12 cellular contexts compared by ENCODE assay signal in the genomic region with DNA sequence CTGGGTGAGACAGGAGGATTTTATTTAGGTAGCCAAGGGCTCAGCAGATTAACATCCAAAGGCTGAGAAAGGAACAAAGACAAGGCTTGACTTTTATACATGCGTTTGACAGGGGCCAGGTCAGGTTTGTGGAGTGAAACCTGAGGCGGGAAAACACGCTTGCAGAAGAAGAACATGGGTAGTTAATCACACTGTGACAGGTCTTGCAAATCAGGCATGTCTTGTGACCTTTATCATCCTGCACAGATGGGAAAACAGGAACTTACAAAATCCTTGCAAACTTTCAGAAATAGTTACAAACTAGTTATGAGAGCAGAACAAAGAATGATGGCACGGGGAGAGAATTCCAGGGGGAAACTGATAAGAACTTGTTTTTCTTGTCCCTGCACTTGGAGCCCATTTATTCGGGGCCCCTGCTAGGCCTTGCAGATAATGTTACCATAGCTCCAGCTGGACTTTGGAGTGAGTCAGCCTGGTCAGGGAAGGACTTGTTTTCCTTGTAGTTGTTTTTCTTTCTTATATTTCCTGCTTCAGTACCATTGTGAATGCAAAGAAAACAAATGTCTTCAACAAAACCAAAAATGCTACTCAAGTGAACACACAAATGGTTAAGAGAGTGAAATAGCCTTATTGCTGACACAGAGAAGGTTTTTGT.
A peak's percentile ranks its signal among the peaks of the same experiment; 100 is the strongest.
DNase-seq lines count a peak whose midpoint lies in the region; ATAC-seq and TF ChIP-seq lines count a peak whose summit lies in the region.
"Had no signal": no experiment of that assay in that cellular context is flagged by ENCODE, and none has a peak within 500 bp of the region (broad histone marks: within the 10 kb centered on the region; RNA-seq: fewer than 3 reads in every experiment).

No MANE protein-coding gene starts in this region.

- peaks cover 20% of the 10 kb centered on the region for H3K4me1 Mint-ChIP-seq in progenitor cell of endocrine pancreas (ENCODE audit: low read depth)
- no peaks in the 10 kb centered on the region for H3K4me1 Mint-ChIP-seq in naive thymus-derived CD8-positive, alpha-beta T cell
- H3K4me1 Mint-ChIP-seq: stimulated activated effector memory CD8-positive, alpha-beta T cell treated with anti-CD3 and anti-CD28 coated beads, Interleukin-12 subunit alpha, Interleukin-12 subunit beta, amount 100 ng/mL, for 72 hours had no signal

- H3K4me3 Mint-ChIP-seq in progenitor cell of endocrine pancreas (ENCODE audit: low read depth): peak overlapping the region; percentile 61
- H3K4me3 Mint-ChIP-seq in naive thymus-derived CD8-positive, alpha-beta T cell: no peak overlapping the region
- H3K4me3 Mint-ChIP-seq: activated naive CD8-positive, alpha-beta T cell; stimulated activated effector memory CD8-positive, alpha-beta T cell treated with anti-CD3 and anti-CD28 coated beads, Interleukin-12 subunit alpha, Interleukin-12 subunit beta, amount 100 ng/mL, for 72 hours; WTC11 had no signal

- H3K36me3 Mint-ChIP-seq in progenitor cell of endocrine pancreas (ENCODE audit: insufficient read depth): peaks cover 9% of the 10 kb centered on the region
- peaks cover 0 to 13% (median 0%) of the 10 kb centered on the region in 3 donors for H3K36me3 Mint-ChIP-seq in naive thymus-derived CD8-positive, alpha-beta T cell
- H3K36me3 Mint-ChIP-seq: activated naive CD8-positive, alpha-beta T cell; stimulated activated effector memory CD8-positive, alpha-beta T cell treated with anti-CD3 and anti-CD28 coated beads, Interleukin-12 subunit alpha, Interleukin-12 subunit beta, amount 100 ng/mL, for 72 hours had no signal

- H3K36me3 ChIP-seq in H7 (replicated peaks; ENCODE audit: control insufficient read depth, insufficient read depth, low read length): no peaks in the 10 kb centered on the region

- DNase-seq in HPDE6-E6E7 (ENCODE audit: extremely low spot score) (peak; percentile 12), SK-N-DZ (ENCODE audit: low spot score) (peak; percentile 27), fibroblast of mammary gland (ENCODE audit: low read depth) (peak; percentile 58), progenitor cell of endocrine pancreas (ENCODE audit: low spot score, unreplicated experiment) (peak; percentile 27), HK-2 (ENCODE audit: unreplicated experiment) (no peak), H7 (no peak)
- no peak for DNase-seq in naive thymus-derived CD8-positive, alpha-beta T cell
- DNase-seq: NCI-H526 had no signal

- TF ChIP-seq CTCF in fibroblast of mammary gland (conservative IDR thresholded peaks at IDR 0.05; ENCODE audit: control insufficient read depth, insufficient read depth, low read depth, low read length): no peak
- TF ChIP-seq CTCF in progenitor cell of endocrine pancreas (IDR thresholded peaks at IDR 0.05; ENCODE audit: unreplicated experiment): no peak

- no peak for ATAC-seq in naive thymus-derived CD8-positive, alpha-beta T cell
- ATAC-seq in GM21529 (IDR thresholded peaks at IDR 0.05; ENCODE audit: unreplicated experiment): no peak
- ATAC-seq: stimulated activated effector memory CD8-positive, alpha-beta T cell treated with anti-CD3 and anti-CD28 coated beads, Interleukin-12 subunit alpha, Interleukin-12 subunit beta, amount 100 ng/mL, for 72 hours; WTC11 had no signal

- H3K4me3 ChIP-seq in fibroblast of mammary gland (ENCODE audit: control insufficient read depth, low read depth, low read length) (no peak overlapping the region), H7 (ENCODE audit: insufficient read depth, low read depth, low read length) (no peak overlapping the region)

- peaks cover 36% of the 10 kb centered on the region for H3K9me3 Mint-ChIP-seq in progenitor cell of endocrine pancreas (ENCODE audit: low read depth)
- peaks cover 2 to 16% (median 9%) of the 10 kb centered on the region in 9 donors for H3K9me3 Mint-ChIP-seq in naive thymus-derived CD8-positive, alpha-beta T cell

- POLR2A ChIA-PET in naive thymus-derived CD8-positive, alpha-beta T cell (lab: Charles Lee): no interaction called here

- no peaks in the 10 kb centered on the region for H3K27me3 ChIP-seq in H7 (ENCODE audit: control insufficient read depth, insufficient read depth, low read length)

- no peaks in the 10 kb centered on the region for H3K27me3 Mint-ChIP-seq in progenitor cell of endocrine pancreas
- no peaks in the 10 kb centered on the region for H3K27me3 Mint-ChIP-seq in naive thymus-derived CD8-positive, alpha-beta T cell
- H3K27me3 Mint-ChIP-seq: activated naive CD8-positive, alpha-beta T cell had no signal

- H3K27ac Mint-ChIP-seq in progenitor cell of endocrine pancreas: peak overlapping the region; percentile 98
- no peak overlapping the region for H3K27ac Mint-ChIP-seq in naive thymus-derived CD8-positive, alpha-beta T cell
- H3K27ac Mint-ChIP-seq: activated naive CD8-positive, alpha-beta T cell; stimulated activated effector memory CD8-positive, alpha-beta T cell treated with anti-CD3 and anti-CD28 coated beads, Interleukin-12 subunit alpha, Interleukin-12 subunit beta, amount 100 ng/mL, for 72 hours; WTC11 had no signal

Comparison
In these comparisons a context has a peak if more than half of its experiments do, and no peak if none do; other contexts are left out.
1. DNase-seq: peak in HPDE6-E6E7 (single experiment), SK-N-DZ (single experiment), fibroblast of mammary gland (single experiment) and progenitor cell of endocrine pancreas (single experiment); none in HK-2 (single experiment), naive thymus-derived CD8-positive, alpha-beta T cell (0 of 10) and H7 (single experiment).